ENCODE assay signal across 23 cellular contexts in the genomic region with DNA sequence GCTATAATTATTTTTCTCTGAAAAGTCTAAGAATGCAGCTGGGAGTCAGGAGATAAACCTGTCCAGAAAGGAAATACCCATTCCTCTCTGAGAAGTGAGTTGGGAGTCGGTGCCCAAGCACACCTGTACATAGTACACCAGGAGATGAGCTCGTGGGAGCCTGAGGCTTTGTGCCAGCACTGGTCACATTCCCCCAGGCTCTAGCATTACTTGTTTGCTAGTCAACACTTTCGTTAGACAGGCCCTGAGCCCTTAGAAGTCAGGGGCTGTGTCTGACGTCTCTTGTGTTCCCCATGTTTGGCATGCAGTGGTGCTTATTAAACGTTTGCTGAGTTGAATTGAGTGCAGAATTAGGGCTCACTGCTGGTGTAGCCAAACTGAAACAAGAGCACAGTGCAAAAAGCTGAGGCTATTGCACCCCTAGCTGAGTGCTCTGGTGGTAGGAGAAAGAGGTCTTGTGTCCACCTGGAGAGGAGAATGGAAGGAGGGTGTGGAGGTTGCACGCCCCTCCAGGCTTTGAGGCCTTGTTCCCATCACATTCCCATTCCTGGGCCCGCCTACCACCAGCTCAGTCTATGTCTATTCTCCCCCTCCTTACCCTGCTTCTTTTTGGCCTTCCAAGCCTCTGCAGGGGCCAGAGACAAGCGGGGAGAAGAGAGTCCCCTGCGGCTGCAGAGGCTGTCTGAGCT. TPM values are rescaled to one million over a fixed set of nuclear protein-coding genes. Genes with fewer than 3 reads are reported as not detected.
"Had no signal": no experiment of that assay in that cellular context is flagged by ENCODE, and none has a peak within 500 bp of the region (broad histone marks: within the 10 kb centered on the region; RNA-seq: fewer than 3 reads in every experiment).

No MANE protein-coding gene starts in this region.

- ATAC-seq: stimulated activated naive B cell treated with anti-CD40 and anti-IgM and Interleukin-4, amounts not matched to agents 10 μg/mL and 1 μg/mL and 100 μg/mL, for 72 hours had no signal

- H3K27me3 ChIP-seq: ascending aorta, breast epithelium had no signal

- DNase-seq: activated B cell treated with CpG ODN at 0.5 μM for 24 hours; activated CD4-positive, alpha-beta T cell treated with anti-CD3 and anti-CD28 coated beads, Interleukin-2, amount 50 U/mL, for 1 hour; activated CD8-positive, alpha-beta memory T cell treated with anti-CD3 and anti-CD28 coated beads for 24 hours; activated naive CD4-positive, alpha-beta T cell treated with anti-CD3 and anti-CD28 coated beads, Interleukin-2, amount 10 ng/mL, durations not matched to agents 7 days and 5 days; activated T-cell treated with anti-CD3 and anti-CD28 coated beads for 4 hours; hypothalamus; stimulated activated CD4-positive, alpha-beta T cell treated with anti-CD3 and anti-CD28 coated beads, Interleukin-2, amount 100 ng/mL, for 48 hours; stimulated activated naive B cell treated with anti-CD40 and anti-IgM and Interleukin-4, amounts not matched to agents 10 μg/mL and 1 μg/mL and 100 μg/mL, for 72 hours; T-helper 2 cell had no signal

- H3K9me3 ChIP-seq: ascending aorta, breast epithelium, tibial artery had no signal

- FAIRE-seq: TTC549 had no signal

- H3K4me3 ChIP-seq: ascending aorta, breast epithelium, tibial artery had no signal

- H3K36me3 ChIP-seq: ascending aorta, breast epithelium, tibial artery had no signal

- H3K4me1 ChIP-seq: ascending aorta, breast epithelium had no signal

- H3K27ac ChIP-seq: ascending aorta had no signal

RNA-seq across cellular contexts. Expression of gene ROBO4, which starts 6.8 kb away (rescaled TPM):
- total RNA-seq: activated B cell treated with CpG ODN at 0.5 μM for 24 hours; activated T-helper 2 cell treated with anti-CD3 and anti-CD28 coated beads, Interferon-gamma antibody, Interleukin-2, Interleukin-4, amounts not matched to agents 10 μg/mL and 5 μg/mL and 100 μg/mL, durations not matched to agents 14 hours and 24 hours and 36 hours; chondrocyte had no signal

RNA-seq across cellular contexts. Expression of gene HEPN1, which starts 28.2 kb away (rescaled TPM):
- total RNA-seq: activated B cell treated with CpG ODN at 0.5 μM for 24 hours; activated T-helper 2 cell treated with anti-CD3 and anti-CD28 coated beads, Interferon-gamma antibody, Interleukin-2, Interleukin-4, amounts not matched to agents 10 μg/mL and 5 μg/mL and 100 μg/mL, durations not matched to agents 14 hours and 24 hours and 36 hours; ascending aorta; breast epithelium; chondrocyte; dermis blood vessel endothelial cell; kidney epithelial cell; lower leg skin; mesenteric fat pad; neural crest cell; renal cortical epithelial cell; subcutaneous adipose tissue had no signal
- polyA plus RNA-seq: esophagus had no signal

RNA-seq across cellular contexts. Expression of gene HEPACAM, which starts 45.0 kb away (rescaled TPM):
- total RNA-seq: activated B cell treated with CpG ODN at 0.5 μM for 24 hours; activated T-helper 2 cell treated with anti-CD3 and anti-CD28 coated beads, Interferon-gamma antibody, Interleukin-2, Interleukin-4, amounts not matched to agents 10 μg/mL and 5 μg/mL and 100 μg/mL, durations not matched to agents 14 hours and 24 hours and 36 hours; ascending aorta; chondrocyte; neural crest cell had no signal
